In genomic region chr12:122702890-122703569, GRCh38 we compare ENCODE assay signal across 16 cellular contexts. TPM values are rescaled to one million over a fixed set of nuclear protein-coding genes. Genes with fewer than 3 reads are reported as not detected.
DNase-seq lines count a peak whose midpoint lies in the region; ATAC-seq and TF ChIP-seq lines count a peak whose summit lies in the region.
"Not testable (repeated sequence)": the region's sequence is repeated elsewhere in the genome, so short reads cannot be mapped to it uniquely, and the experiment has no call there.
"Had no signal": no experiment of that assay in that cellular context is flagged by ENCODE, and none has a peak within 500 bp of the region (broad histone marks: within the 10 kb centered on the region; RNA-seq: fewer than 3 reads in every experiment).

HCAR2 (minus strand) TSS chr12:122703357; CDS start chr12:122703283, 74 bp downstream.

- not testable (repeated sequence) for H3K36me3 ChIP-seq in PC-9 (ENCODE audit: low read depth); lower lobe of right lung; parathyroid adenoma (ENCODE audit: control insufficient read depth, insufficient read depth, low read length)

- POLR2A ChIA-PET in PC-9 (lab: Charles Lee; ENCODE audit: unreplicated experiment): not testable (repeated sequence)

- not testable (repeated sequence) for H4K20me1 ChIP-seq in PC-9 (ENCODE audit: insufficient read depth)

- peaks cover 49% of the 10 kb centered on the region for H3K4me1 ChIP-seq in PC-9 (replicated peaks; ENCODE audit: insufficient read depth)
- H3K4me1 ChIP-seq in foreskin keratinocyte: peaks cover 19% of the 10 kb centered on the region
- H3K4me1 ChIP-seq in lower lobe of right lung: not testable (repeated sequence)
- peaks cover 32% of the 10 kb centered on the region for H3K4me1 ChIP-seq in parathyroid adenoma

- peaks cover 28% of the 10 kb centered on the region for H3K79me2 ChIP-seq in PC-9 (ENCODE audit: low read depth)
- H3K79me2 ChIP-seq in parathyroid adenoma: not testable (repeated sequence)

- H3K4me2 ChIP-seq in PC-9 (peak within 1 kb of the TSS; percentile 79), parathyroid adenoma (ENCODE audit: low read length) (peak within 1 kb of the TSS; percentile 73)

- TF ChIP-seq CTCF in PC-9 (conservative IDR thresholded peaks at IDR 0.05); choroid plexus epithelial cell (conservative IDR thresholded peaks at IDR 0.05; ENCODE audit: low read depth, low read length); foreskin keratinocyte (conservative IDR thresholded peaks at IDR 0.05); lower lobe of right lung (IDR thresholded peaks at IDR 0.05); parathyroid adenoma (IDR thresholded peaks at IDR 0.05): not testable (repeated sequence)

- CTCF ChIA-PET in PC-9 (lab: Charles Lee): not testable (repeated sequence)

- H3K9me2 ChIP-seq in PC-9 (ENCODE audit: insufficient read depth): not testable (repeated sequence)

- H2AFZ ChIP-seq in PC-9 (peak within 1 kb of the TSS; percentile 61; the same call in 1 of the 2 replicates), parathyroid adenoma (peak within 1 kb of the TSS; percentile 22)

- H3K27me3 ChIP-seq in PC-9 (ENCODE audit: insufficient read depth, low read depth); foreskin keratinocyte; lower lobe of right lung (ENCODE audit: low read depth); parathyroid adenoma (ENCODE audit: control insufficient read depth, insufficient read depth, low read length): not testable (repeated sequence)

- H3K9me3 ChIP-seq in PC-9 (ENCODE audit: insufficient read depth, low read depth); lower lobe of right lung; parathyroid adenoma (ENCODE audit: control insufficient read depth, low read length): not testable (repeated sequence)

- peaks cover 13% of the 10 kb centered on the region; the same call in 1 of the 2 replicates for H3F3A ChIP-seq in PC-9 (ENCODE audit: insufficient read depth, low read depth)

- H3K27ac ChIP-seq in PC-9: peak within 1 kb of the TSS; percentile 31
- peak within 1 kb of the TSS; percentile 60 for H3K27ac ChIP-seq in foreskin keratinocyte
- not testable (repeated sequence) for H3K27ac ChIP-seq in lower lobe of right lung
- H3K27ac ChIP-seq in parathyroid adenoma: peak within 1 kb of the TSS; percentile 60

- DNase-seq in DMS79 treated with DMSO at 0.1 percent for 48 hours (lab: John Stamatoyannopoulos, UW) (peak; percentile 33), MV-4-11 (lab: John Stamatoyannopoulos, UW) (peak; percentile 89), PC-9 (peak in 1 of 2 experiments; percentile 84), choroid plexus epithelial cell (ENCODE audit: low read depth) (peak; percentile 58), foreskin keratinocyte (peak; percentile 85 to 91), lower lobe of right lung (peak; percentile 73), ureter (ENCODE audit: low spot score) (peak; percentile 55)

- H3K9ac ChIP-seq in parathyroid adenoma: not testable (repeated sequence)

- peak within 1 kb of the TSS; percentile 45 for H3K4me3 ChIP-seq in PC-9
- not testable (repeated sequence) for H3K4me3 ChIP-seq in choroid plexus epithelial cell (ENCODE audit: low read depth, low read length)
- H3K4me3 ChIP-seq in lower lobe of right lung: peak within 1 kb of the TSS; percentile 8
- H3K4me3 ChIP-seq in parathyroid adenoma (ENCODE audit: low read depth, low read length): peak within 1 kb of the TSS; percentile 38

- not testable (repeated sequence) for BruUV-seq in PC-9 (replicated peaks; lab: Mats Ljungman, UMichigan)

- intact Hi-C loops in PC-9 (cut with micrococcal nuclease; ENCODE audit: unreplicated experiment); lower lobe of right lung (cut with DNase I): not testable (repeated sequence)

- ATAC-seq in foreskin keratinocyte: peak; percentile 25
- ATAC-seq in lower lobe of right lung: peak; percentile 66 to 79

RNA-seq across cellular contexts. Expression of gene HCAR2, which starts in this region (rescaled TPM):
- total RNA-seq in PC-9 (2021) (2.0 and 2.6 TPM in 2 replicates), foreskin keratinocyte (2.2 TPM in 2 replicates), lower lobe of right lung (26.2 TPM), ureter (10.4 TPM)
- polyA plus RNA-seq in foreskin keratinocyte: 2.1 and 2.3 TPM in 2 replicates
- total RNA-seq: activated CD8-positive, alpha-beta memory T cell treated with anti-CD3 and anti-CD28 coated beads for 36 hours; activated naive CD8-positive, alpha-beta T cell treated with anti-CD3 and anti-CD28 coated beads for 36 hours; astrocyte; CD4-positive, alpha-beta memory T cell; dermis microvascular lymphatic vessel endothelial cell; naive thymus-derived CD8-positive, alpha-beta T cell; osteocyte; PC-3 had no signal
- polyA plus RNA-seq: CD4-positive, alpha-beta memory T cell; naive thymus-derived CD8-positive, alpha-beta T cell had no signal
